ENCODE assay signal across 19 cellular contexts in the genomic region with DNA sequence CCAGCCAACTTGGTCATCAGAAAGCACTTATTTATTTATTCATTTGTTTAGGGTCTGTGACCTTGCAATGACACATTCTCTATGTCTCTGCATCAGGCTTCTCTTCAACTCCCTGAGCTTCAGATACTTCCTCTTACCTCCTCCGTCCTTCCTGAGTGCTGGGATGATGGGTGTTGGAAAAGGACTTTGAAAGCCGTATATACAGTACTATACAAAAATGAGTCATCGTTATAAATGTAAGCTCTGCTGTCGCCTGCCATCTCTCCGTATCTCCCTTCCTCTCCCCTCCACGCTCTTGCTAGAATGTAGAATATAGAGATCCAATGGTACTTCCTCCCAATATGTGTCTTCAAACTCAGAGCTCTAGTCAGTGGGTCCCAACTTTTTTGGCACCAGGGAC.
DNase-seq lines count a peak whose midpoint lies in the region; ATAC-seq, FAIRE-seq and TF ChIP-seq lines count a peak whose summit lies in the region.
"Had no signal": no experiment of that assay in that cellular context is flagged by ENCODE, and none has a peak within 500 bp of the region (broad histone marks: within the 10 kb centered on the region; RNA-seq: fewer than 3 reads in every experiment).

No MANE protein-coding gene starts in this region.

- H3K9ac ChIP-seq in PC-3 (ENCODE audit: low read length) (no peak overlapping the region), endodermal cell (ENCODE audit: extremely low read depth, low read length, poor library complexity, severe bottlenecking) (no peak overlapping the region)

- H3K4me3 Mint-ChIP-seq in endodermal cell: no peak overlapping the region
- H3K4me3 Mint-ChIP-seq: B cell; CD8-positive, alpha-beta T cell had no signal

- no peak overlapping the region for H3K4me2 ChIP-seq in PC-3 (ENCODE audit: low read length)

- H3K27me3 Mint-ChIP-seq in endodermal cell (ENCODE audit: insufficient read depth): no peaks in the 10 kb centered on the region

- CTCF ChIA-PET in HEK293 (lab: Yijun Ruan, JAX) (interaction anchor here (0.6 to 0.7 kb wide), 2 partner anchors 223 to 1684 kb away, joined by 3 read pairs; no protein-coding TSS in a partner anchor), PC-3 (lab: Charles Lee) (no interaction called here)

- H3K4me1 ChIP-seq in HEK293 (ENCODE audit: control insufficient read depth, insufficient read depth, low read length): peaks cover 10% of the 10 kb centered on the region; the same call in 1 of the 2 replicates
- no peaks in the 10 kb centered on the region for H3K4me1 ChIP-seq in PC-3 (ENCODE audit: insufficient read depth, low read length)
- H3K4me1 ChIP-seq in endodermal cell (ENCODE audit: control insufficient read depth, insufficient read depth, low read length): peaks cover 8% of the 10 kb centered on the region
- no peaks in the 10 kb centered on the region for H3K4me1 ChIP-seq in small intestine (ENCODE audit: control insufficient read depth in 2 of 2, insufficient read depth in 1 of 2, low read depth in 1 of 2, low read length in 1 of 2)
- H3K4me1 ChIP-seq in HAP-1: peaks cover 18% of the 10 kb centered on the region

- no TSS peak for BruUV-seq in PC-3 (replicated peaks; lab: Mats Ljungman, UMichigan)

- H3K4me3 ChIP-seq in HEK293 (ENCODE audit: low read depth, low read length): no peak overlapping the region
- no peak overlapping the region for H3K4me3 ChIP-seq in PC-3 (ENCODE audit: low read length)
- H3K4me3 ChIP-seq in endodermal cell (ENCODE audit: low read length): no peak overlapping the region
- H3K4me3 ChIP-seq in small intestine (ENCODE audit: low read depth in 1 of 2, low read length in 2 of 2): no peak overlapping the region
- H3K4me3 ChIP-seq in HAP-1: no peak overlapping the region

- H3K27ac ChIP-seq in HEK293 (ENCODE audit: extremely low read depth, low read depth, low read length) (no peak overlapping the region), PC-3 (ENCODE audit: low read length) (no peak overlapping the region), endodermal cell (ENCODE audit: low read depth, low read length) (no peak overlapping the region), small intestine (ENCODE audit: low read depth in 1 of 2, low read length in 1 of 2) (no peak overlapping the region)

- DNase-seq in PC-3 (no peak), endodermal cell (no peak), small intestine (peak; percentile 47), HAP-1 (ENCODE audit: low spot score in 2 of 2) (no peak)
- DNase-seq: C1 segment of cervical spinal cord; CD8-positive, alpha-beta T cell; COR-L47; DMS153; DMS79 treated with DMSO at 0.1 percent for 48 hours; EL; GOT3; HCEC 1CT; Karpas-422 had no signal

- H4K20me1 ChIP-seq in PC-3 (ENCODE audit: low read length): no peaks in the 10 kb centered on the region

- intact Hi-C loops in PC-3 (cut with micrococcal nuclease): no loop called here

- POLR2A ChIA-PET in HEK293 (lab: Yijun Ruan, JAX): no interaction called here
- POLR2A ChIA-PET in PC-3 (lab: Charles Lee; ENCODE audit: unreplicated experiment): no interaction called here

- no peaks in the 10 kb centered on the region for H3K9me2 ChIP-seq in PC-3 (replicated peaks; ENCODE audit: low read length)

- peaks cover 30% of the 10 kb centered on the region for H3K4me1 Mint-ChIP-seq in endodermal cell
- H3K4me1 Mint-ChIP-seq: B cell had no signal

- in situ Hi-C loops in HAP-1 (cut with MboI; ENCODE audit: low sequenced_read_pairs): no loop called here

- H2AFZ ChIP-seq in PC-3 (ENCODE audit: low read length): no peak overlapping the region

- WGBS in endodermal cell (ENCODE audit: insufficient coverage in 1 of 2, insufficient read length in 1 of 2), 2 experiments: 92 to 98% methylated on average over 2 to 5 of the region's 6 CpGs
- WGBS in small intestine, 3 donors: 27 to 66% (median 44%) methylated on average over 6 of the region's 6 CpGs

- no peaks in the 10 kb centered on the region for H3K36me3 Mint-ChIP-seq in endodermal cell (ENCODE audit: low read depth)
- H3K36me3 Mint-ChIP-seq: CD8-positive, alpha-beta T cell had no signal

- no peaks in the 10 kb centered on the region for H3K9me3 ChIP-seq in HEK293 (ENCODE audit: control insufficient read depth, insufficient read depth, low read depth, low read length)
- no peaks in the 10 kb centered on the region for H3K9me3 ChIP-seq in PC-3 (ENCODE audit: low read length)
- H3K9me3 ChIP-seq in endodermal cell (ENCODE audit: control insufficient read depth, low read length): no peaks in the 10 kb centered on the region
- no peaks in the 10 kb centered on the region for H3K9me3 ChIP-seq in small intestine (ENCODE audit: control insufficient read depth, low read depth)
- no peaks in the 10 kb centered on the region for H3K9me3 ChIP-seq in HAP-1

- no peak for FAIRE-seq in small intestine (lab: Jason Lieb, UNC)
- FAIRE-seq: D721Med, GM12891 had no signal

- H3K27ac Mint-ChIP-seq in endodermal cell: peak overlapping the region; percentile 5
- H3K27ac Mint-ChIP-seq: B cell; CD8-positive, alpha-beta T cell had no signal

- TF ChIP-seq CTCF in HEK293 (tag by site-specific recombination; IDR thresholded peaks at IDR 0.05) (no peak), PC-3 (conservative IDR thresholded peaks at IDR 0.05; ENCODE audit: low read depth, low read length) (no peak), endodermal cell (conservative IDR thresholded peaks at IDR 0.05) (no peak)

- no peaks in the 10 kb centered on the region for H3K79me2 ChIP-seq in PC-3 (ENCODE audit: low read length)

- H3K27me3 ChIP-seq in PC-3 (ENCODE audit: low read length) (no peaks in the 10 kb centered on the region), endodermal cell (ENCODE audit: control insufficient read depth, insufficient read depth, low read length, poor library complexity, severe bottlenecking) (no peaks in the 10 kb centered on the region), small intestine (ENCODE audit: control insufficient read depth in 2 of 2, insufficient read depth in 2 of 2, low read length in 2 of 2) (no peaks in the 10 kb centered on the region), HAP-1 (ENCODE audit: low read depth) (no peaks in the 10 kb centered on the region)

- H3K9me3 Mint-ChIP-seq in endodermal cell: no peaks in the 10 kb centered on the region

- H3K36me3 ChIP-seq in HEK293 (ENCODE audit: control insufficient read depth in 2 of 2, insufficient read depth in 1 of 2, low read length in 2 of 2) (no peaks in the 10 kb centered on the region), PC-3 (ENCODE audit: low read depth, low read length) (no peaks in the 10 kb centered on the region), endodermal cell (ENCODE audit: control insufficient read depth, insufficient read depth, low read length) (no peaks in the 10 kb centered on the region), small intestine (ENCODE audit: control insufficient read depth in 2 of 2, insufficient read depth in 2 of 2, low read length in 2 of 2) (no peaks in the 10 kb centered on the region), HAP-1 (replicated peaks) (no peaks in the 10 kb centered on the region)

- no peaks in the 10 kb centered on the region for H3F3A ChIP-seq in PC-3 (ENCODE audit: low read length, unreplicated experiment)

- peak; percentile 15; the same call in 1 of the 2 replicates for ATAC-seq in PC-3
- no peak for ATAC-seq in GM19463 (IDR thresholded peaks at IDR 0.05; ENCODE audit: unreplicated experiment)
- ATAC-seq in HG03196 (IDR thresholded peaks at IDR 0.05; ENCODE audit: unreplicated experiment): no peak
- ATAC-seq: CD8-positive, alpha-beta T cell had no signal

TF ChIP-seq in HEK293, 187 proteins besides CTCF, POLR2A, EP300 and RAD21:
- TF ChIP-seq ZBTB17 (tag by site-specific recombination; IDR thresholded peaks at IDR 0.05) (peak; percentile 38), ZNF266 (tag by site-specific recombination; IDR thresholded peaks at IDR 0.05; ENCODE audit: low read depth) (no peak), ZNF354C (tag by site-specific recombination; IDR thresholded peaks at IDR 0.05; ENCODE audit: borderline replicate concordance, low read depth) (no peak), ZNF600 (tag by site-specific recombination; IDR thresholded peaks at IDR 0.05) (peak; percentile 27; the same call in 1 of the 2 replicates)
- TF ChIP-seq, protein P1, sequence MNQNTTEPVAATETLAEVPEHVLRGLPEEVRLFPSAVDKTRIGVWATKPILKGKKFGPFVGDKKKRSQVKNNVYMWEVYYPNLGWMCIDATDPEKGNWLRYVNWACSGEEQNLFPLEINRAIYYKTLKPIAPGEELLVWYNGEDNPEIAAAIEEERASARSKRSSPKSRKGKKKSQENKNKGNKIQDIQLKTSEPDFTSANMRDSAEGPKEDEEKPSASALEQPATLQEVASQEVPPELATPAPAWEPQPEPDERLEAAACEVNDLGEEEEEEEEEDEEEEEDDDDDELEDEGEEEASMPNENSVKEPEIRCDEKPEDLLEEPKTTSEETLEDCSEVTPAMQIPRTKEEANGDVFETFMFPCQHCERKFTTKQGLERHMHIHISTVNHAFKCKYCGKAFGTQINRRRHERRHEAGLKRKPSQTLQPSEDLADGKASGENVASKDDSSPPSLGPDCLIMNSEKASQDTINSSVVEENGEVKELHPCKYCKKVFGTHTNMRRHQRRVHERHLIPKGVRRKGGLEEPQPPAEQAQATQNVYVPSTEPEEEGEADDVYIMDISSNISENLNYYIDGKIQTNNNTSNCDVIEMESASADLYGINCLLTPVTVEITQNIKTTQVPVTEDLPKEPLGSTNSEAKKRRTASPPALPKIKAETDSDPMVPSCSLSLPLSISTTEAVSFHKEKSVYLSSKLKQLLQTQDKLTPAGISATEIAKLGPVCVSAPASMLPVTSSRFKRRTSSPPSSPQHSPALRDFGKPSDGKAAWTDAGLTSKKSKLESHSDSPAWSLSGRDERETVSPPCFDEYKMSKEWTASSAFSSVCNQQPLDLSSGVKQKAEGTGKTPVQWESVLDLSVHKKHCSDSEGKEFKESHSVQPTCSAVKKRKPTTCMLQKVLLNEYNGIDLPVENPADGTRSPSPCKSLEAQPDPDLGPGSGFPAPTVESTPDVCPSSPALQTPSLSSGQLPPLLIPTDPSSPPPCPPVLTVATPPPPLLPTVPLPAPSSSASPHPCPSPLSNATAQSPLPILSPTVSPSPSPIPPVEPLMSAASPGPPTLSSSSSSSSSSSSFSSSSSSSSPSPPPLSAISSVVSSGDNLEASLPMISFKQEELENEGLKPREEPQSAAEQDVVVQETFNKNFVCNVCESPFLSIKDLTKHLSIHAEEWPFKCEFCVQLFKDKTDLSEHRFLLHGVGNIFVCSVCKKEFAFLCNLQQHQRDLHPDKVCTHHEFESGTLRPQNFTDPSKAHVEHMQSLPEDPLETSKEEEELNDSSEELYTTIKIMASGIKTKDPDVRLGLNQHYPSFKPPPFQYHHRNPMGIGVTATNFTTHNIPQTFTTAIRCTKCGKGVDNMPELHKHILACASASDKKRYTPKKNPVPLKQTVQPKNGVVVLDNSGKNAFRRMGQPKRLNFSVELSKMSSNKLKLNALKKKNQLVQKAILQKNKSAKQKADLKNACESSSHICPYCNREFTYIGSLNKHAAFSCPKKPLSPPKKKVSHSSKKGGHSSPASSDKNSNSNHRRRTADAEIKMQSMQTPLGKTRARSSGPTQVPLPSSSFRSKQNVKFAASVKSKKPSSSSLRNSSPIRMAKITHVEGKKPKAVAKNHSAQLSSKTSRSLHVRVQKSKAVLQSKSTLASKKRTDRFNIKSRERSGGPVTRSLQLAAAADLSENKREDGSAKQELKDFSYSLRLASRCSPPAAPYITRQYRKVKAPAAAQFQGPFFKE (tag by site-specific recombination; IDR thresholded peaks at IDR 0.05; ENCODE audit: borderline replicate concordance): no peak
